ENCODE assay signal across 9 cellular contexts in the genomic region with DNA sequence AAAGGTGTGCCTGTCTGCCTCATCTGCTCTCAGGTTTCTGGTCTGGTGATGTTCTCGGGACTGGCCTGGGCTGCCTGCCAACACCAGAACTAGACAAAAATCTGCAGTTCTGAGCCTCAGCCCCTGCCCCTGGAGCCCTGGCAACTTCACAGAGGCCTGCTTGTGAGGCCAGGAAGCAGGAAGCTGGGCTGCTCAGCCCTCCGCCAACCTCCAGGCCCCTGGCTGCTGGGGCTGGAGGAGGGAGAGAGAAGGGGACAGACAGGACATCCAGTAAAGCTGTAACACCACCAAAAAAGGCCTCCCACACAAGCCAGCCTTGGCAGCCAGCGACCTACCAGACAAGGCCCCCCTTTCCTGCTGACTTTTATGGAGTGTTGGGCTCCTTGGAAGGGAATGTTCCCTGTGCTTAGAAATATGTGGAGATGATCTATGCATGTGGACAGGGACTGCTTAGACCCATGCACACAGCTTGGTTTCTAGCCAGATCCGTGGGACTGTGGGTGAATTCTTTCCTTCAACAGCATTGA.
DNase-seq lines count a peak whose midpoint lies in the region; ATAC-seq and TF ChIP-seq lines count a peak whose summit lies in the region.
"Had no signal": no experiment of that assay in that cellular context is flagged by ENCODE, and none has a peak within 500 bp of the region (broad histone marks: within the 10 kb centered on the region; RNA-seq: fewer than 3 reads in every experiment).

No MANE protein-coding gene starts in this region.

- H3K27ac ChIP-seq in right atrium auricular region = peak overlapping the region; percentile 77 to 95

- DNase-seq in Daoy (ENCODE audit: low read depth) (peak; percentile 8), amygdala (lab: John Stamatoyannopoulos, UW) (peak in 41 of 56 donors; percentile 3 to 73 (median 32)), right atrium auricular region (ENCODE audit: low spot score) (peak; percentile 72), sciatic nerve (ENCODE audit: low spot score) (peak; percentile 73), SHP77 treated with DMSO at 0.1 percent for 48 hours (lab: John Stamatoyannopoulos, UW) (no peak), HCEC 1CT (no peak)
- DNase-seq: SW 1271 had no signal

- no peak overlapping the region for H3K4me3 ChIP-seq in right atrium auricular region

- H3K4me1 ChIP-seq in right atrium auricular region = peaks cover 0 to 29% of the 10 kb centered on the region in 2 donors

- no peaks in the 10 kb centered on the region for H3K9me3 ChIP-seq in right atrium auricular region

- no peaks in the 10 kb centered on the region for H3K36me3 ChIP-seq in right atrium auricular region

- ATAC-seq in sciatic nerve (peak; percentile 78), HG03025 (IDR thresholded peaks at IDR 0.05; ENCODE audit: low FRiP score, unreplicated experiment) (no peak), GM19351 (IDR thresholded peaks at IDR 0.05; ENCODE audit: unreplicated experiment) (no peak)

- intact Hi-C loops in sciatic nerve (cut with DNase I) = no loop called here

- H3K27me3 ChIP-seq in right atrium auricular region = no peaks in the 10 kb centered on the region

- TF ChIP-seq CTCF in right atrium auricular region (IDR thresholded peaks at IDR 0.05) = no peak

Comparison
In these comparisons a context has a peak if more than half of its experiments do, and no peak if none do; other contexts are left out.
1. DNase-seq: peak in Daoy (single experiment), amygdala (41 of 56), right atrium auricular region (single experiment) and sciatic nerve (single experiment); none in SHP77 treated with DMSO at 0.1 percent for 48 hours (single experiment) and HCEC 1CT (single experiment).